In the genomic region with DNA sequence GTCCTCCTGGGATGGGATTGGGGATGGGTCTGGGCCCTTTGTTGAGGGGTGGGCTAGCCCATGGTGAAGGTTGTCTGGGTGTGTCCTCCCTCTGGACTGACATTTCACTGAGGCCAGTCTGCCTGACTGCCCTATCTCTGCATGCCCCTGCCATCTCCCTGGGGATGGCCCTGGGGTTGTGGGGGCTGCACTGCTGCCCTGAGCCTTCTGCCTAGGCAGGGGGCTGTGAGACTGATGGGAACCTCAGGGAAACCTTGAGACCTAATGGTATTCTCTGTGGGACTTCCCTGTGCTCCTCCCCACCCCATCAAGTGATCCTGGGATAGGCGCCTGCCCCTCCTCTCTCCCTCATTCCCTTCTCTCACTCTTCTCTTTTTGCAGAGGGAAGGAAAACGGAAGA, we compare ENCODE assay signal across 18 cellular contexts. TPM values are rescaled to one million over a fixed set of nuclear protein-coding genes. Genes with fewer than 3 reads are reported as not detected.
A peak's percentile ranks its signal among the peaks of the same experiment; 100 is the strongest.
DNase-seq lines count a peak whose midpoint lies in the region; ATAC-seq and TF ChIP-seq lines count a peak whose summit lies in the region.
"Had no signal": no experiment of that assay in that cellular context is flagged by ENCODE, and none has a peak within 500 bp of the region (broad histone marks: within the 10 kb centered on the region; RNA-seq: fewer than 3 reads in every experiment).

No MANE protein-coding gene starts in this region.

- ATAC-seq in GM21367 (IDR thresholded peaks at IDR 0.05; ENCODE audit: unreplicated experiment): no peak
- no peak for ATAC-seq in HG03095 (IDR thresholded peaks at IDR 0.05; ENCODE audit: unreplicated experiment)
- no peak for ATAC-seq in upper lobe of right lung
- ATAC-seq: naive thymus-derived CD4-positive, alpha-beta T cell had no signal

- H3K4me3 ChIP-seq in left ventricle myocardium inferior: peak overlapping the region; percentile 56
- H3K4me3 ChIP-seq in endocrine pancreas (ENCODE audit: control insufficient read depth, insufficient read depth, low read length): no peak overlapping the region
- H3K4me3 ChIP-seq in upper lobe of right lung: no peak overlapping the region
- H3K4me3 ChIP-seq: SJSA1 had no signal

- H3K36me3 ChIP-seq in left ventricle myocardium inferior (no peaks in the 10 kb centered on the region), endocrine pancreas (ENCODE audit: control insufficient read depth, insufficient read depth, low read length) (no peaks in the 10 kb centered on the region), upper lobe of right lung (no peaks in the 10 kb centered on the region)
- H3K36me3 ChIP-seq: heart left ventricle had no signal

- no peaks in the 10 kb centered on the region for H3K9me3 ChIP-seq in left ventricle myocardium inferior (replicated peaks)
- no peaks in the 10 kb centered on the region for H3K9me3 ChIP-seq in endocrine pancreas (ENCODE audit: control insufficient read depth, low read length)
- H3K9me3 ChIP-seq in upper lobe of right lung: no peaks in the 10 kb centered on the region
- H3K9me3 ChIP-seq: heart left ventricle, SJSA1 had no signal

- H3K27me3 Mint-ChIP-seq in neural crest cell (ENCODE audit: low read depth): peaks cover 8% of the 10 kb centered on the region
- H3K27me3 Mint-ChIP-seq: activated naive CD8-positive, alpha-beta T cell treated with anti-CD3 and anti-CD28 coated beads, Interleukin-2, amount 10 ng/mL, durations not matched to agents 7 days and 5 days; naive thymus-derived CD4-positive, alpha-beta T cell had no signal

- intact Hi-C loops in left ventricle myocardium inferior (cut with micrococcal nuclease): no loop called here
- intact Hi-C loops in cardiac septum (cut with DNase I): no loop called here
- intact Hi-C loops in upper lobe of right lung (cut with DNase I): no loop called here

- peak overlapping the region; percentile 38 for H3K9ac ChIP-seq in endocrine pancreas (ENCODE audit: control insufficient read depth, insufficient read depth, low read length)

- DNase-seq in left ventricle myocardium inferior (no peak), cardiac septum (ENCODE audit: low spot score) (no peak), neural crest cell (ENCODE audit: low read depth, low spot score) (no peak), cerebellum (ENCODE audit: low spot score) (no peak), upper lobe of right lung (no peak)
- DNase-seq: activated naive CD8-positive, alpha-beta T cell treated with anti-CD3 and anti-CD28 coated beads, Interleukin-2, amount 10 ng/mL, durations not matched to agents 7 days and 5 days; activated T-cell treated with anti-CD3 and anti-CD28 coated beads, Interleukin-2, amount 50 U/mL, for 1 hour; erythroblast; heart left ventricle; Karpas-422; naive thymus-derived CD4-positive, alpha-beta T cell; NCI-H1417 treated with DMSO at 0.1 percent for 48 hours; stimulated activated naive CD4-positive, alpha-beta T cell; T-helper 9 cell had no signal

- H3K36me3 Mint-ChIP-seq in neural crest cell (ENCODE audit: low read depth): no peaks in the 10 kb centered on the region

- TF ChIP-seq CTCF in left ventricle myocardium inferior (IDR thresholded peaks at IDR 0.05; ENCODE audit: borderline replicate concordance): no peak
- no peak for TF ChIP-seq CTCF in neural crest cell (conservative IDR thresholded peaks at IDR 0.05)
- no peak for TF ChIP-seq CTCF in upper lobe of right lung (IDR thresholded peaks at IDR 0.05)

- H3K27me3 ChIP-seq in left ventricle myocardium inferior (ENCODE audit: low read depth): no peaks in the 10 kb centered on the region
- no peaks in the 10 kb centered on the region for H3K27me3 ChIP-seq in endocrine pancreas (ENCODE audit: control insufficient read depth, insufficient read depth, low read length)
- H3K27me3 ChIP-seq in upper lobe of right lung: no peaks in the 10 kb centered on the region
- H3K27me3 ChIP-seq: heart left ventricle, SJSA1 had no signal

- no peak overlapping the region for H3K27ac Mint-ChIP-seq in neural crest cell (ENCODE audit: unreplicated experiment)
- H3K27ac Mint-ChIP-seq: activated naive CD8-positive, alpha-beta T cell treated with anti-CD3 and anti-CD28 coated beads, Interleukin-2, amount 10 ng/mL, durations not matched to agents 7 days and 5 days had no signal

- peaks cover 85% of the 10 kb centered on the region for H3K4me1 ChIP-seq in left ventricle myocardium inferior
- H3K4me1 ChIP-seq in endocrine pancreas (ENCODE audit: control insufficient read depth, insufficient read depth, low read length): peaks cover 5% of the 10 kb centered on the region
- H3K4me1 ChIP-seq in upper lobe of right lung: peaks cover 38% of the 10 kb centered on the region

- no peak overlapping the region for H3K27ac ChIP-seq in left ventricle myocardium inferior (replicated peaks)
- no peak overlapping the region for H3K27ac ChIP-seq in upper lobe of right lung
- H3K27ac ChIP-seq: SJSA1 had no signal

- H3K9me3 Mint-ChIP-seq in neural crest cell: no peaks in the 10 kb centered on the region
- H3K9me3 Mint-ChIP-seq: activated naive CD8-positive, alpha-beta T cell treated with anti-CD3 and anti-CD28 coated beads, Interleukin-2, amount 10 ng/mL, durations not matched to agents 7 days and 5 days had no signal

- H3K4me1 Mint-ChIP-seq in neural crest cell: peaks cover 67% of the 10 kb centered on the region

- peak overlapping the region; percentile 75 for H3K4me3 Mint-ChIP-seq in neural crest cell
- H3K4me3 Mint-ChIP-seq: activated naive CD8-positive, alpha-beta T cell treated with anti-CD3 and anti-CD28 coated beads, Interleukin-2, amount 10 ng/mL, durations not matched to agents 7 days and 5 days had no signal

RNA-seq across cellular contexts. Expression of gene RAI1, which starts 19.9 kb away (rescaled TPM):
- total RNA-seq in left ventricle myocardium inferior: 22.5 TPM
- total RNA-seq in cardiac septum: 28.8 TPM
- 53.6 and 54.0 TPM in 2 replicates for total RNA-seq in neural crest cell
- total RNA-seq in cerebellum: 23.0 TPM
- 38.1 TPM for total RNA-seq in upper lobe of right lung
